ENCODE assay signal across 16 cellular contexts in the genomic region with DNA sequence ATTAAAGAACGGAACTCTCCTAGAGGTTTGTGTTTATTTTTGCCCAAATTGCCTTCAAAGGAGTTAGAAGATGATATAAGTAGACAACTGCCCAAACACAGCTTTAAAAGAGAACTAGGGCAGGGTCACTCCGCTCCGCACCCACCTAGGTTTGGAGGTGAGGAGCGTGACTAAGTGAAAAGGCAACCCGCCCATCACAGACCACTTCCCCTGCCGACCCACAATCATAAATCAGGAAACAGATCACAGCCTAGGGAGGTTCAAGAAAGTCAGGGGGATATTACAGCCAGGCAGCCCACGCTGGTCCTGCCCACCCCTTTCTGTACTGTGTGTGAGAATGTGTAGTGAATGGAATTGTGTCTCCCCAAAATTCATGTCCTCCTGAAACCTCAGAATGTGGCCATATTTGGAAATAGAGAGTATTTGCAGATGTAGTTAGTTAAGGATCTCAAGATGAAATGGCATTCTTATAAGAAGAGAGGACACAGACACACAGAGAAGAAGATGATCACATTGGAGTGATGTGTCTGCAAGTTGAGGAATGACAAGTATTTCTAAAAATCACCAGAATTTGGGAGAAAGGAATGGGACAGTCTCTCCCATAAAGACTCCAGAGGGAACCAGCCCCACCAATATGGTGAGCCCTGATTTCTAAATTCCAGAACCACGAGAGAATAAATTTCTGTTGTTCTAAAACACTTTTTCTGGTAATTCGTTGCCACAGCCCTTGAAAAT.
"Had no signal": no experiment of that assay in that cellular context is flagged by ENCODE, and none has a peak within 500 bp of the region (broad histone marks: within the 10 kb centered on the region; RNA-seq: fewer than 3 reads in every experiment).

No MANE protein-coding gene starts in this region.

- H3K27ac Mint-ChIP-seq: effector memory CD8-positive, alpha-beta T cell; memory B cell; naive B cell had no signal

- H3K36me3 Mint-ChIP-seq: memory B cell, naive B cell had no signal

- H3K4me3 Mint-ChIP-seq: effector memory CD8-positive, alpha-beta T cell; memory B cell; naive B cell had no signal

- H3K27me3 ChIP-seq: gastroesophageal sphincter, sigmoid colon, upper lobe of left lung, uterus had no signal

- DNase-seq: effector memory CD8-positive, alpha-beta T cell; hippocampal formation; left ventricle myocardium inferior; lower lobe of right lung; naive B cell; posterior cingulate gyrus; sigmoid colon; small intestine; stimulated activated CD4-positive, alpha-beta T cell treated with anti-CD3 and anti-CD28 coated beads, Interleukin-2, amount 100 ng/mL, for 48 hours; stimulated activated naive CD4-positive, alpha-beta T cell treated with Interleukin-2 at 50 U/mL for 16 hours; upper lobe of left lung had no signal

- H3K4me1 ChIP-seq: gastroesophageal sphincter, left ventricle myocardium inferior, lower lobe of right lung, sigmoid colon, upper lobe of left lung, uterus had no signal

- H3K4me1 Mint-ChIP-seq: memory B cell, naive B cell had no signal

- H3K4me3 ChIP-seq: esophagus muscularis mucosa, gastroesophageal sphincter, left ventricle myocardium inferior, lower lobe of right lung, sigmoid colon, upper lobe of left lung, uterus had no signal

- H3K27ac ChIP-seq: epithelial cell of prostate, esophagus muscularis mucosa, gastroesophageal sphincter, left ventricle myocardium inferior, lower lobe of right lung, sigmoid colon, upper lobe of left lung, uterus had no signal

- ATAC-seq: effector memory CD8-positive, alpha-beta T cell; gastroesophageal sphincter; lower lobe of right lung had no signal

- H3K9me3 ChIP-seq: esophagus muscularis mucosa, lower lobe of right lung, sigmoid colon, upper lobe of left lung, uterus had no signal

- H3K36me3 ChIP-seq: esophagus muscularis mucosa, gastroesophageal sphincter, left ventricle myocardium inferior, lower lobe of right lung, sigmoid colon, upper lobe of left lung, uterus had no signal
